ENCODE assay signal across 31 cellular contexts in genomic region chr6:35796236-35796635, GRCh38. TPM values are rescaled to one million over a fixed set of nuclear protein-coding genes. Genes with fewer than 3 reads are reported as not detected.
"Had no signal": no experiment of that assay in that cellular context is flagged by ENCODE, and none has a peak within 500 bp of the region (broad histone marks: within the 10 kb centered on the region; RNA-seq: fewer than 3 reads in every experiment).

No MANE protein-coding gene starts in this region.

- H3K4me2 ChIP-seq: SK-N-SH had no signal

- H3K4me1 ChIP-seq: breast epithelium, Peyer's patch, SJCRH30 had no signal

- H3K9ac ChIP-seq: SK-N-SH had no signal

- H3K27ac ChIP-seq: breast epithelium, Peyer's patch, RWPE1, SJCRH30 had no signal

- H3K27me3 ChIP-seq: breast epithelium, Peyer's patch, SJCRH30 had no signal

- H3K36me3 ChIP-seq: breast epithelium, Peyer's patch, SJCRH30 had no signal

- H3K9me3 ChIP-seq: breast epithelium, Peyer's patch, SJCRH30, SK-N-SH had no signal

- DNase-seq: activated CD4-positive, alpha-beta T cell treated with anti-CD3 and anti-CD28 coated beads, Interleukin-2, amount 10 ng/mL, durations not matched to agents 24 days and 14 days; activated CD4-positive, alpha-beta T cell treated with anti-CD3 and anti-CD28 coated beads, Interleukin-2, amount 50 U/mL, for 48 hours; activated CD4-positive, CD25-positive, alpha-beta regulatory T cell treated with anti-CD3 and anti-CD28 coated beads, Interleukin-2, amount 50 U/mL, for 72 hours; activated CD8-positive, alpha-beta memory T cell treated with anti-CD3 and anti-CD28 coated beads, Interleukin-2, amount 10 ng/mL, durations not matched to agents 7 days and 5 days; activated gamma-delta T cell treated with Interleukin-2 at 50 U/mL for 16 hours; activated naive CD4-positive, alpha-beta T cell treated with anti-CD3 and anti-CD28 coated beads, Interleukin-2, amount 10 ng/mL, durations not matched to agents 7 days and 5 days; activated naive CD8-positive, alpha-beta T cell treated with anti-CD3 and anti-CD28 coated beads for 36 hours; activated T-cell treated with anti-CD3 and anti-CD28 coated beads, Interleukin-2, amount 50 U/mL, for 48 hours; Karpas-422; MM.1S; NCI-H1105; NCI-H1436; NCI-H1694 treated with DMSO at 0.1 percent for 48 hours; NCI-H2029 treated with DMSO at 0.1 percent for 48 hours; NCI-H345; NCI-H510A; NCI-H526 treated with DMSO at 0.1 percent for 48 hours; NCI-H82; OCI-M1; Peyer's patch; Right ventricle myocardium superior; SJCRH30; SK-N-SH; SW 1271; T-helper 9 cell had no signal

- H3K4me3 ChIP-seq: breast epithelium, Peyer's patch, SJCRH30 had no signal

- ATAC-seq: activated CD8-positive, alpha-beta memory T cell treated with anti-CD3 and anti-CD28 coated beads, Interleukin-2, amount 10 ng/mL, durations not matched to agents 7 days and 5 days; WTC11 had no signal

RNA-seq across cellular contexts. Expression of gene CLPS, which starts 0.9 kb away (rescaled TPM):
- total RNA-seq: activated CD4-positive, alpha-beta T cell treated with anti-CD3 and anti-CD28 coated beads, Interleukin-2, amount 10 ng/mL, durations not matched to agents 24 days and 14 days; activated CD8-positive, alpha-beta memory T cell treated with anti-CD3 and anti-CD28 coated beads, Interleukin-2, amount 10 ng/mL, durations not matched to agents 7 days and 5 days; activated naive CD8-positive, alpha-beta T cell treated with anti-CD3 and anti-CD28 coated beads for 36 hours; activated T-helper 2 cell treated with anti-CD3 and anti-CD28 coated beads, Interferon-gamma antibody, Interleukin-2, Interleukin-4, amounts not matched to agents 10 μg/mL and 5 μg/mL and 100 μg/mL, durations not matched to agents 14 hours and 24 hours and 36 hours; breast epithelium; Peyer's patch; Right ventricle myocardium superior; SJCRH30; T-helper 1 cell treated with Interleukin-12 subunit alpha and Interleukin-12 subunit beta and Interleukin-4 antibody, amounts not matched to agents 30 ng/mL and 1 ng/mL, for 36 hours had no signal
- polyA plus RNA-seq: SK-N-SH had no signal

RNA-seq across cellular contexts. Expression of gene LHFPL5, which starts 8.9 kb away (rescaled TPM):
- total RNA-seq: activated CD4-positive, alpha-beta T cell treated with anti-CD3 and anti-CD28 coated beads, Interleukin-2, amount 10 ng/mL, durations not matched to agents 24 days and 14 days; activated CD8-positive, alpha-beta memory T cell treated with anti-CD3 and anti-CD28 coated beads, Interleukin-2, amount 10 ng/mL, durations not matched to agents 7 days and 5 days; activated naive CD8-positive, alpha-beta T cell treated with anti-CD3 and anti-CD28 coated beads for 36 hours; activated T-helper 2 cell treated with anti-CD3 and anti-CD28 coated beads, Interferon-gamma antibody, Interleukin-2, Interleukin-4, amounts not matched to agents 10 μg/mL and 5 μg/mL and 100 μg/mL, durations not matched to agents 14 hours and 24 hours and 36 hours; breast epithelium; Peyer's patch; Right ventricle myocardium superior; T-helper 1 cell treated with Interleukin-12 subunit alpha and Interleukin-12 subunit beta and Interleukin-4 antibody, amounts not matched to agents 30 ng/mL and 1 ng/mL, for 36 hours; WTC11 had no signal
- polyA plus RNA-seq: SK-N-SH had no signal

RNA-seq across cellular contexts. Expression of gene CLPSL1, which starts 15.4 kb away (rescaled TPM):
- total RNA-seq: activated CD4-positive, alpha-beta T cell treated with anti-CD3 and anti-CD28 coated beads, Interleukin-2, amount 10 ng/mL, durations not matched to agents 24 days and 14 days; activated CD8-positive, alpha-beta memory T cell treated with anti-CD3 and anti-CD28 coated beads, Interleukin-2, amount 10 ng/mL, durations not matched to agents 7 days and 5 days; activated naive CD8-positive, alpha-beta T cell treated with anti-CD3 and anti-CD28 coated beads for 36 hours; activated T-helper 2 cell treated with anti-CD3 and anti-CD28 coated beads, Interferon-gamma antibody, Interleukin-2, Interleukin-4, amounts not matched to agents 10 μg/mL and 5 μg/mL and 100 μg/mL, durations not matched to agents 14 hours and 24 hours and 36 hours; Peyer's patch; Right ventricle myocardium superior; SJCRH30; T-helper 1 cell treated with Interleukin-12 subunit alpha and Interleukin-12 subunit beta and Interleukin-4 antibody, amounts not matched to agents 30 ng/mL and 1 ng/mL, for 36 hours had no signal
- polyA plus RNA-seq: adipose tissue, SK-N-SH had no signal

RNA-seq across cellular contexts. Expression of gene CLPSL2, which starts 19.8 kb away (rescaled TPM):
- total RNA-seq: activated CD4-positive, alpha-beta T cell treated with anti-CD3 and anti-CD28 coated beads, Interleukin-2, amount 10 ng/mL, durations not matched to agents 24 days and 14 days; activated CD8-positive, alpha-beta memory T cell treated with anti-CD3 and anti-CD28 coated beads, Interleukin-2, amount 10 ng/mL, durations not matched to agents 7 days and 5 days; activated naive CD8-positive, alpha-beta T cell treated with anti-CD3 and anti-CD28 coated beads for 36 hours; activated T-helper 2 cell treated with anti-CD3 and anti-CD28 coated beads, Interferon-gamma antibody, Interleukin-2, Interleukin-4, amounts not matched to agents 10 μg/mL and 5 μg/mL and 100 μg/mL, durations not matched to agents 14 hours and 24 hours and 36 hours; Peyer's patch; Right ventricle myocardium superior; SJCRH30; T-helper 1 cell treated with Interleukin-12 subunit alpha and Interleukin-12 subunit beta and Interleukin-4 antibody, amounts not matched to agents 30 ng/mL and 1 ng/mL, for 36 hours had no signal
- polyA plus RNA-seq: SK-N-SH had no signal

RNA-seq across cellular contexts. Expression of gene ARMC12, which starts 59.4 kb away (rescaled TPM):
- total RNA-seq: Right ventricle myocardium superior, SJCRH30 had no signal
